15 cellular contexts compared by ENCODE assay signal in genomic region chr1:11948822-11949458, GRCh38. TPM values are rescaled to one million over a fixed set of nuclear protein-coding genes. Genes with fewer than 3 reads are reported as not detected.
DNase-seq lines count a peak whose midpoint lies in the region; ATAC-seq, FAIRE-seq and TF ChIP-seq lines count a peak whose summit lies in the region.
"Had no signal": no experiment of that assay in that cellular context is flagged by ENCODE, and none has a peak within 500 bp of the region (broad histone marks: within the 10 kb centered on the region; RNA-seq: fewer than 3 reads in every experiment).

No MANE protein-coding gene starts in this region.

- no peak overlapping the region for H3K4me3 ChIP-seq in GM12878
- H3K4me3 ChIP-seq: gastroesophageal sphincter had no signal

- RAD21 ChIA-PET in GM12878 (lab: Charles Lee; ENCODE audit: unreplicated experiment) = no interaction called here

- ATAC-seq in stimulated activated naive CD8-positive, alpha-beta T cell treated with anti-CD3 and anti-CD28 coated beads, Interleukin-15, Interleukin-2, amounts not matched to agents 100 U/mL and 50 U/mL, for 24 hours = no peak
- no peak for ATAC-seq in stimulated activated naive CD8-positive, alpha-beta T cell treated with anti-CD3 and anti-CD28 coated beads, Interleukin-15, amount 100 ng/mL, for 72 hours
- no peak for ATAC-seq in GM12878
- ATAC-seq in GM18867 (IDR thresholded peaks at IDR 0.05; ENCODE audit: unreplicated experiment) = no peak
- ATAC-seq: gastroesophageal sphincter had no signal

- no peak for TF ChIP-seq RAD21 in GM12878 (IDR thresholded peaks at IDR 0.05; ENCODE audit: insufficient read depth, low read depth, low read length)

- H3K27me3 Mint-ChIP-seq in stimulated activated naive CD8-positive, alpha-beta T cell treated with anti-CD3 and anti-CD28 coated beads, Interleukin-15, amount 100 ng/mL, for 72 hours = no peaks in the 10 kb centered on the region
- H3K27me3 Mint-ChIP-seq: activated T-cell treated with anti-CD3 and anti-CD28 coated beads, Interleukin-2, amount 50 U/mL, for 24 hours; CD4-positive, alpha-beta memory T cell had no signal

- TF ChIP-seq POLR2A in GM12878 (IDR thresholded peaks at IDR 0.05; ENCODE audit: low read depth, low read length) = 0 out of 2 replicates have a peak, but pooled peaks have one; percentile 23

- BruUV-seq in GM12878 (replicated peaks; lab: Mats Ljungman, UMichigan) = no TSS peak

- no peak overlapping the region for H3K4me3 Mint-ChIP-seq in stimulated activated naive CD8-positive, alpha-beta T cell treated with anti-CD3 and anti-CD28 coated beads, Interleukin-15, amount 100 ng/mL, for 72 hours
- H3K4me3 Mint-ChIP-seq: activated T-cell treated with anti-CD3 and anti-CD28 coated beads, Interleukin-2, amount 50 U/mL, for 24 hours; CD4-positive, alpha-beta memory T cell had no signal

- SMC1A ChIA-PET in GM12878 (lab: Charles Lee; ENCODE audit: uncharacterized antibody, unreplicated experiment) = no interaction called here

- no peak for TF ChIP-seq CTCF in GM12878 (IDR thresholded peaks at IDR 0.05 in 2 of 3, conservative IDR thresholded peaks at IDR 0.05 in 1 of 3; ENCODE audit: control insufficient read depth in 2 of 3, extremely low read depth in 1 of 3, insufficient read depth in 1 of 3, low read depth in 3 of 3, low read length in 3 of 3)

- TF ChIP-seq EP300 in GM12878 (IDR thresholded peaks at IDR 0.05; ENCODE audit: borderline replicate concordance in 1 of 2, control insufficient read depth in 1 of 2, low read depth in 2 of 2, low read length in 2 of 2) = no peak

- H3K9me3 ChIP-seq in GM12878 (replicated peaks; ENCODE audit: control insufficient read depth, insufficient read depth, low read length) = peaks cover 4% of the 10 kb centered on the region; the same call in 1 of the 3 replicates
- H3K9me3 ChIP-seq: gastroesophageal sphincter had no signal

- no peaks in the 10 kb centered on the region for H3K27me3 ChIP-seq in GM12878 (replicated peaks in 1 of 2; ENCODE audit: control insufficient read depth in 2 of 2, insufficient read depth in 2 of 2, low read length in 1 of 2)
- H3K27me3 ChIP-seq: gastroesophageal sphincter had no signal

- H3K4me1 ChIP-seq in GM12878 (ENCODE audit: control insufficient read depth, insufficient read depth, low read length) = no peaks in the 10 kb centered on the region
- H3K4me1 ChIP-seq: gastroesophageal sphincter had no signal

- no peaks in the 10 kb centered on the region for H3K79me2 ChIP-seq in GM12878 (ENCODE audit: control insufficient read depth, insufficient read depth, low read length)

- H3K9ac ChIP-seq in GM12878 (ENCODE audit: control insufficient read depth, insufficient read depth, low read length) = no peak overlapping the region

- H3K27ac Mint-ChIP-seq in stimulated activated naive CD8-positive, alpha-beta T cell treated with anti-CD3 and anti-CD28 coated beads, Interleukin-15, amount 100 ng/mL, for 72 hours = no peak overlapping the region
- H3K27ac Mint-ChIP-seq: activated T-cell treated with anti-CD3 and anti-CD28 coated beads, Interleukin-2, amount 50 U/mL, for 24 hours; CD4-positive, alpha-beta memory T cell had no signal

- H2AFZ ChIP-seq in GM12878 (ENCODE audit: control insufficient read depth, low read depth, low read length) = no peak overlapping the region

- intact Hi-C loops in GM12878 (cut with micrococcal nuclease; ENCODE audit: unreplicated experiment) = no loop called here

- no peaks in the 10 kb centered on the region for H3K9me3 Mint-ChIP-seq in stimulated activated naive CD8-positive, alpha-beta T cell treated with anti-CD3 and anti-CD28 coated beads, Interleukin-15, amount 100 ng/mL, for 72 hours
- H3K9me3 Mint-ChIP-seq: activated T-cell treated with anti-CD3 and anti-CD28 coated beads, Interleukin-2, amount 50 U/mL, for 24 hours; CD4-positive, alpha-beta memory T cell had no signal

- POLR2A ChIA-PET in GM12878 (lab: Charles Lee) = interaction anchor here (0.6 kb wide), 1 partner anchor 27 kb away, joined by 4 read pairs; no protein-coding TSS in a partner anchor

- H3K4me2 ChIP-seq in GM12878 (ENCODE audit: control insufficient read depth, insufficient read depth) = no peak overlapping the region

- H3K27ac ChIP-seq in GM12878 (ENCODE audit: control insufficient read depth, insufficient read depth) = no peak overlapping the region
- H3K27ac ChIP-seq: gastroesophageal sphincter had no signal

- 98% methylated on average over 6 of the region's 6 CpGs for WGBS in GM12878 (ENCODE audit: insufficient coverage, insufficient replicate concordance, low lambda C conversion rate, missing lambda C conversion rate)

- DNase-seq in stimulated activated naive CD8-positive, alpha-beta T cell treated with anti-CD3 and anti-CD28 coated beads, Interleukin-15, Interleukin-2, amounts not matched to agents 100 U/mL and 50 U/mL, for 24 hours = peak; percentile 30
- DNase-seq in stimulated activated naive CD8-positive, alpha-beta T cell treated with anti-CD3 and anti-CD28 coated beads, Interleukin-15, amount 100 ng/mL, for 72 hours = no peak
- DNase-seq in NAMALWA (ENCODE audit: low spot score) (peak; percentile 97), GM12878 (ENCODE audit: low read depth, low spot score) (no peak), ureter (ENCODE audit: low spot score) (no peak), SIG-M5 treated with dmso at 0.1 percent for 504 hours (lab: John Stamatoyannopoulos, UW; ENCODE audit: unreplicated experiment) (no peak), NCI-H1092 treated with DMSO at 0.1 percent for 48 hours (lab: John Stamatoyannopoulos, UW) (no peak)
- DNase-seq: activated T-cell treated with anti-CD3 and anti-CD28 coated beads, Interleukin-2, amount 50 U/mL, for 24 hours; CD4-positive, alpha-beta memory T cell; NCI-H2029; stimulated activated CD4-positive, alpha-beta T cell treated with anti-CD3 and anti-CD28 coated beads, Interleukin-4, amount 100 ng/mL, for 4 hours had no signal

- no peaks in the 10 kb centered on the region for H3K4me1 Mint-ChIP-seq in stimulated activated naive CD8-positive, alpha-beta T cell treated with anti-CD3 and anti-CD28 coated beads, Interleukin-15, amount 100 ng/mL, for 72 hours
- H3K4me1 Mint-ChIP-seq: CD4-positive, alpha-beta memory T cell had no signal

- no peak for FAIRE-seq in GM12878 (lab: Jason Lieb, UNC)
- FAIRE-seq: astrocyte, TTC549 had no signal

- H3K36me3 ChIP-seq in GM12878 (ENCODE audit: control insufficient read depth in 2 of 2, insufficient read depth in 2 of 2, low read length in 1 of 2) = peaks cover 0 to 17% of the 10 kb centered on the region in 2 experiments; a peak in 3 of 4 replicates

- no peaks in the 10 kb centered on the region for H4K20me1 ChIP-seq in GM12878 (ENCODE audit: control insufficient read depth, insufficient read depth)

- in situ Hi-C loops in GM12878 (cut with MboI) = no loop called here

- CTCF ChIA-PET in GM12878 (lab: Yijun Ruan, JAX) = interaction anchor here (0.6 kb wide), 1 partner anchor 173 kb away, joined by 5 read pairs; no protein-coding TSS in a partner anchor

RNA-seq across cellular contexts. Expression of gene PLOD1, which starts 14.4 kb away (rescaled TPM):
- 85.4 and 93.8 TPM in 2 replicates for total RNA-seq in GM12878 (2013; cell fraction: nucleolus; rRNA removed)
- total RNA-seq in GM12878 (2014; rRNA removed) = 30.8 and 35.9 TPM in 2 replicates
- 19.9 and 20.3 TPM in 2 replicates for total RNA-seq in GM12878 (2014; rRNA removed; fragmentation: Illumina TruSeq; extraction: Trizol)
- 41.2 and 42.6 TPM in 2 replicates for total RNA-seq in GM12878 (2021)
- polyA plus RNA-seq in GM12878 (2011; ENCODE audit: low read depth) = 20.1 TPM
- 15.5 and 33.5 TPM in 2 replicates for polyA plus RNA-seq in GM12878 (2011; rRNA removed)
- polyA plus RNA-seq in GM12878 (2011; cell fraction: cytosol; rRNA removed) = 45.6 and 46.0 TPM in 2 replicates
- polyA plus RNA-seq in GM12878 (2011; cell fraction: nucleus; rRNA removed) = 61.9 and 76.3 TPM in 2 replicates
- 48.1 and 49.8 TPM in 2 replicates for polyA plus RNA-seq in GM12878 (2012)
- 13.8 and 23.9 TPM in 2 replicates for polyA plus RNA-seq in GM12878 (2014; fragmentation: Illumina TruSeq; extraction: Trizol)
- polyA plus RNA-seq in GM12878 (2014; fragmentation: Nextera tagmentation; extraction: Ambion mirVana) = 10 to 100 TPM; 10.6 to 11.5 TPM
- polyA plus RNA-seq in GM12878 (2014; rRNA removed) = 25.7 and 33.2 TPM in 2 replicates
- 10 to 100 TPM; 32.9 to 37.3 TPM for polyA plus RNA-seq in GM12878 (2016; fragmentation: Nextera tagmentation; extraction: Ambion mirVana)
- 34.0 and 56.4 TPM in 2 replicates for polyA minus RNA-seq in GM12878 (2011; rRNA and poly(A)+ RNA removed)
- 24.3 and 30.3 TPM in 2 replicates for polyA minus RNA-seq in GM12878 (2011; cell fraction: cytosol; rRNA and poly(A)+ RNA removed)
- 20.9 and 24.7 TPM in 2 replicates for polyA minus RNA-seq in GM12878 (2011; cell fraction: nucleus; rRNA and poly(A)+ RNA removed)
- total RNA-seq in ureter = 54.5 TPM

RNA-seq across cellular contexts. Expression of gene KIAA2013, which starts 22.7 kb away (rescaled TPM):
- 54.8 and 62.9 TPM in 2 replicates for total RNA-seq in GM12878 (2013; cell fraction: nucleolus; rRNA removed)
- 40.4 and 46.5 TPM in 2 replicates for total RNA-seq in GM12878 (2014; rRNA removed)
- total RNA-seq in GM12878 (2014; rRNA removed; fragmentation: Illumina TruSeq; extraction: Trizol) = 12.8 and 15.3 TPM in 2 replicates
- total RNA-seq in GM12878 (2021) = 42.4 and 43.2 TPM in 2 replicates
- polyA plus RNA-seq in GM12878 (2011; ENCODE audit: low read depth) = 20.6 TPM
- polyA plus RNA-seq in GM12878 (2011; rRNA removed) = 22.3 and 36.7 TPM in 2 replicates
- 70.4 and 99.3 TPM in 2 replicates for polyA plus RNA-seq in GM12878 (2011; cell fraction: cytosol; rRNA removed)
- 56.0 and 67.2 TPM in 2 replicates for polyA plus RNA-seq in GM12878 (2011; cell fraction: nucleus; rRNA removed)
- 35.1 and 41.3 TPM in 2 replicates for polyA plus RNA-seq in GM12878 (2012)
- 4.3 and 13.1 TPM in 2 replicates for polyA plus RNA-seq in GM12878 (2014; fragmentation: Illumina TruSeq; extraction: Trizol)
- 1 to 10 TPM; 1.9 to 5.0 TPM for polyA plus RNA-seq in GM12878 (2014; fragmentation: Nextera tagmentation; extraction: Ambion mirVana)
- polyA plus RNA-seq in GM12878 (2014; rRNA removed) = 44.9 and 46.5 TPM in 2 replicates
- 1 to 10 TPM; 5.3 to 6.6 TPM for polyA plus RNA-seq in GM12878 (2016; fragmentation: Nextera tagmentation; extraction: Ambion mirVana)
- 36.1 and 66.9 TPM in 2 replicates for polyA minus RNA-seq in GM12878 (2011; rRNA and poly(A)+ RNA removed)
- polyA minus RNA-seq in GM12878 (2011; cell fraction: cytosol; rRNA and poly(A)+ RNA removed) = 22.1 and 22.5 TPM in 2 replicates
- 12.1 and 21.5 TPM in 2 replicates for polyA minus RNA-seq in GM12878 (2011; cell fraction: nucleus; rRNA and poly(A)+ RNA removed)
- 36.6 TPM for total RNA-seq in ureter

RNA-seq across cellular contexts. Expression of gene MFN2, which starts 31.3 kb away (rescaled TPM):
- total RNA-seq in GM12878 (2013; cell fraction: nucleolus; rRNA removed) = 36.8 and 39.8 TPM in 2 replicates
- total RNA-seq in GM12878 (2014; rRNA removed) = 46.1 and 46.2 TPM in 2 replicates
- 27.5 and 28.7 TPM in 2 replicates for total RNA-seq in GM12878 (2014; rRNA removed; fragmentation: Illumina TruSeq; extraction: Trizol)
- total RNA-seq in GM12878 (2021) = 59.6 and 59.8 TPM in 2 replicates
- 20.8 TPM for polyA plus RNA-seq in GM12878 (2011; ENCODE audit: low read depth)
- 29.8 and 50.0 TPM in 2 replicates for polyA plus RNA-seq in GM12878 (2011; rRNA removed)
- polyA plus RNA-seq in GM12878 (2011; cell fraction: cytosol; rRNA removed) = 42.8 and 42.9 TPM in 2 replicates
- 57.4 and 73.7 TPM in 2 replicates for polyA plus RNA-seq in GM12878 (2011; cell fraction: nucleus; rRNA removed)
- polyA plus RNA-seq in GM12878 (2012) = 28.5 and 35.1 TPM in 2 replicates
- polyA plus RNA-seq in GM12878 (2014; fragmentation: Illumina TruSeq; extraction: Trizol) = 44.0 and 50.1 TPM in 2 replicates
- 1 to 10 TPM; 5.3 to 6.4 TPM for polyA plus RNA-seq in GM12878 (2014; fragmentation: Nextera tagmentation; extraction: Ambion mirVana)
- 41.7 and 43.1 TPM in 2 replicates for polyA plus RNA-seq in GM12878 (2014; rRNA removed)
- 10 to 100 TPM; 59.9 to 64.4 TPM for polyA plus RNA-seq in GM12878 (2016; fragmentation: Nextera tagmentation; extraction: Ambion mirVana)
- polyA minus RNA-seq in GM12878 (2011; rRNA and poly(A)+ RNA removed) = 53.7 and 65.1 TPM in 2 replicates
- 15.1 and 19.0 TPM in 2 replicates for polyA minus RNA-seq in GM12878 (2011; cell fraction: cytosol; rRNA and poly(A)+ RNA removed)
- polyA minus RNA-seq in GM12878 (2011; cell fraction: nucleus; rRNA and poly(A)+ RNA removed) = 16.0 and 23.1 TPM in 2 replicates
- 116 TPM for total RNA-seq in ureter

Comparison
In these comparisons a context has a peak if more than half of its experiments do, and no peak if none do; other contexts are left out.
1. DNase-seq: peak in stimulated activated naive CD8-positive, alpha-beta T cell treated with anti-CD3 and anti-CD28 coated beads, Interleukin-15, Interleukin-2, amounts not matched to agents 100 U/mL and 50 U/mL, for 24 hours (single experiment) and NAMALWA (single experiment); none in stimulated activated naive CD8-positive, alpha-beta T cell treated with anti-CD3 and anti-CD28 coated beads, Interleukin-15, amount 100 ng/mL, for 72 hours (0 of 2), GM12878 (single experiment), ureter (single experiment), SIG-M5 treated with dmso at 0.1 percent for 504 hours (single experiment) and NCI-H1092 treated with DMSO at 0.1 percent for 48 hours (single experiment).